Comparison of ENCODE assay signal across 12 cellular contexts in genomic region chr1:246658567-246658966, GRCh38.
"Had no signal": no experiment of that assay in that cellular context is flagged by ENCODE, and none has a peak within 500 bp of the region (broad histone marks: within the 10 kb centered on the region; RNA-seq: fewer than 3 reads in every experiment).

No MANE protein-coding gene starts in this region.

- H3K4me1 ChIP-seq: parathyroid adenoma had no signal

- H3K4me3 Mint-ChIP-seq: activated CD4-positive, alpha-beta T cell treated with anti-CD3 and anti-CD28 coated beads, Interleukin-2, amount 10 ng/mL, durations not matched to agents 7 days and 5 days; activated T-cell treated with anti-CD3 and anti-CD28 coated beads, Interleukin-2, amount 50 U/mL, for 4 hours had no signal

- H3K27ac ChIP-seq: coronary artery, parathyroid adenoma, skin epidermis, WERI-Rb-1 had no signal

- H3K4me1 Mint-ChIP-seq: activated CD4-positive, alpha-beta T cell treated with anti-CD3 and anti-CD28 coated beads, Interleukin-2, amount 10 ng/mL, durations not matched to agents 7 days and 5 days had no signal

- H3K9me3 Mint-ChIP-seq: activated CD4-positive, alpha-beta T cell treated with anti-CD3 and anti-CD28 coated beads, Interleukin-2, amount 10 ng/mL, durations not matched to agents 7 days and 5 days; activated T-cell treated with anti-CD3 and anti-CD28 coated beads, Interleukin-2, amount 50 U/mL, for 4 hours had no signal

- H3K27me3 Mint-ChIP-seq: activated CD4-positive, alpha-beta T cell treated with anti-CD3 and anti-CD28 coated beads, Interleukin-2, amount 10 ng/mL, durations not matched to agents 7 days and 5 days had no signal

- H3K4me3 ChIP-seq: coronary artery, skin epidermis had no signal

- DNase-seq: activated CD4-positive, alpha-beta T cell treated with anti-CD3 and anti-CD28 coated beads, Interleukin-2, amount 10 ng/mL, durations not matched to agents 7 days and 5 days; activated gamma-delta T cell; activated T-cell treated with anti-CD3 and anti-CD28 coated beads, Interleukin-2, amount 50 U/mL, for 4 hours; effector CD4-positive, alpha-beta T cell; hippocampal formation; mesendoderm; stimulated activated CD4-positive, alpha-beta T cell treated with anti-CD3 and anti-CD28 coated beads, Interleukin-4, amount 100 ng/mL, for 4 hours; T-helper 9 cell; WERI-Rb-1 had no signal

- H3K27ac Mint-ChIP-seq: activated CD4-positive, alpha-beta T cell treated with anti-CD3 and anti-CD28 coated beads, Interleukin-2, amount 10 ng/mL, durations not matched to agents 7 days and 5 days had no signal

- ATAC-seq: activated T-cell treated with anti-CD3 and anti-CD28 coated beads, Interleukin-2, amount 50 U/mL, for 4 hours had no signal
